In the genomic region with DNA sequence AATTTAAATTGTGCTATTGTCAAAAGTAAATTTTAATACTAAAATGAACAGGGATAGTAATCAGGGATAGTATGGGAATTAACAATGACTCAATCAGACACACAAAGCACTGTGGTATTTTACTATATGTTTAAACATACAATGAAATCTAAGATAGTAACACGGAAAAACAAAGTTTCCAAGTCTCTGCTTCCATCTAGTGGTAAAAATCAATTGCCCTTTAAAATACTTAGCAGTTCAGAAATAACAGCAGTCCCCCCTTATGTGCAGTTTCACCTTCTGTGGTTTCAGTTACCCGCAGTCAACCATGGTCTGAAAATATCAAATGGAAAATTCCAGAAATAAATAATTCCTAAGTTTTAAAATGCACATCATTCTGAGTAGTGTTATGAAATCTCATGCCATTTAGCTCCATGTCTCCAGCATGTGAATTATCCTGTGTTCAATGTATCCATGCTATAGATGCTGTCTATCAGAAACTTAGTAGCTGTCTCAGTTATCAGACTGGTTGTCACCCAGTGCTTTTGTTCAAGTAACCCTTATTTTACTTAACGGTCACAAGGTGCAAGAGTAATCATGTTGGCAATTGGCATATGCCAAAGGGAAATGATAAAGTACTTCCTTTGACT, we compare ENCODE assay signal across 1 cellular context.
TF ChIP-seq lines count a peak whose summit lies in the region.

No MANE protein-coding gene starts in this region.

TF ChIP-seq in GM23338, 12 proteins besides CTCF, POLR2A, EP300 and RAD21 (continued from another document):
- TF ChIP-seq, protein P1, sequence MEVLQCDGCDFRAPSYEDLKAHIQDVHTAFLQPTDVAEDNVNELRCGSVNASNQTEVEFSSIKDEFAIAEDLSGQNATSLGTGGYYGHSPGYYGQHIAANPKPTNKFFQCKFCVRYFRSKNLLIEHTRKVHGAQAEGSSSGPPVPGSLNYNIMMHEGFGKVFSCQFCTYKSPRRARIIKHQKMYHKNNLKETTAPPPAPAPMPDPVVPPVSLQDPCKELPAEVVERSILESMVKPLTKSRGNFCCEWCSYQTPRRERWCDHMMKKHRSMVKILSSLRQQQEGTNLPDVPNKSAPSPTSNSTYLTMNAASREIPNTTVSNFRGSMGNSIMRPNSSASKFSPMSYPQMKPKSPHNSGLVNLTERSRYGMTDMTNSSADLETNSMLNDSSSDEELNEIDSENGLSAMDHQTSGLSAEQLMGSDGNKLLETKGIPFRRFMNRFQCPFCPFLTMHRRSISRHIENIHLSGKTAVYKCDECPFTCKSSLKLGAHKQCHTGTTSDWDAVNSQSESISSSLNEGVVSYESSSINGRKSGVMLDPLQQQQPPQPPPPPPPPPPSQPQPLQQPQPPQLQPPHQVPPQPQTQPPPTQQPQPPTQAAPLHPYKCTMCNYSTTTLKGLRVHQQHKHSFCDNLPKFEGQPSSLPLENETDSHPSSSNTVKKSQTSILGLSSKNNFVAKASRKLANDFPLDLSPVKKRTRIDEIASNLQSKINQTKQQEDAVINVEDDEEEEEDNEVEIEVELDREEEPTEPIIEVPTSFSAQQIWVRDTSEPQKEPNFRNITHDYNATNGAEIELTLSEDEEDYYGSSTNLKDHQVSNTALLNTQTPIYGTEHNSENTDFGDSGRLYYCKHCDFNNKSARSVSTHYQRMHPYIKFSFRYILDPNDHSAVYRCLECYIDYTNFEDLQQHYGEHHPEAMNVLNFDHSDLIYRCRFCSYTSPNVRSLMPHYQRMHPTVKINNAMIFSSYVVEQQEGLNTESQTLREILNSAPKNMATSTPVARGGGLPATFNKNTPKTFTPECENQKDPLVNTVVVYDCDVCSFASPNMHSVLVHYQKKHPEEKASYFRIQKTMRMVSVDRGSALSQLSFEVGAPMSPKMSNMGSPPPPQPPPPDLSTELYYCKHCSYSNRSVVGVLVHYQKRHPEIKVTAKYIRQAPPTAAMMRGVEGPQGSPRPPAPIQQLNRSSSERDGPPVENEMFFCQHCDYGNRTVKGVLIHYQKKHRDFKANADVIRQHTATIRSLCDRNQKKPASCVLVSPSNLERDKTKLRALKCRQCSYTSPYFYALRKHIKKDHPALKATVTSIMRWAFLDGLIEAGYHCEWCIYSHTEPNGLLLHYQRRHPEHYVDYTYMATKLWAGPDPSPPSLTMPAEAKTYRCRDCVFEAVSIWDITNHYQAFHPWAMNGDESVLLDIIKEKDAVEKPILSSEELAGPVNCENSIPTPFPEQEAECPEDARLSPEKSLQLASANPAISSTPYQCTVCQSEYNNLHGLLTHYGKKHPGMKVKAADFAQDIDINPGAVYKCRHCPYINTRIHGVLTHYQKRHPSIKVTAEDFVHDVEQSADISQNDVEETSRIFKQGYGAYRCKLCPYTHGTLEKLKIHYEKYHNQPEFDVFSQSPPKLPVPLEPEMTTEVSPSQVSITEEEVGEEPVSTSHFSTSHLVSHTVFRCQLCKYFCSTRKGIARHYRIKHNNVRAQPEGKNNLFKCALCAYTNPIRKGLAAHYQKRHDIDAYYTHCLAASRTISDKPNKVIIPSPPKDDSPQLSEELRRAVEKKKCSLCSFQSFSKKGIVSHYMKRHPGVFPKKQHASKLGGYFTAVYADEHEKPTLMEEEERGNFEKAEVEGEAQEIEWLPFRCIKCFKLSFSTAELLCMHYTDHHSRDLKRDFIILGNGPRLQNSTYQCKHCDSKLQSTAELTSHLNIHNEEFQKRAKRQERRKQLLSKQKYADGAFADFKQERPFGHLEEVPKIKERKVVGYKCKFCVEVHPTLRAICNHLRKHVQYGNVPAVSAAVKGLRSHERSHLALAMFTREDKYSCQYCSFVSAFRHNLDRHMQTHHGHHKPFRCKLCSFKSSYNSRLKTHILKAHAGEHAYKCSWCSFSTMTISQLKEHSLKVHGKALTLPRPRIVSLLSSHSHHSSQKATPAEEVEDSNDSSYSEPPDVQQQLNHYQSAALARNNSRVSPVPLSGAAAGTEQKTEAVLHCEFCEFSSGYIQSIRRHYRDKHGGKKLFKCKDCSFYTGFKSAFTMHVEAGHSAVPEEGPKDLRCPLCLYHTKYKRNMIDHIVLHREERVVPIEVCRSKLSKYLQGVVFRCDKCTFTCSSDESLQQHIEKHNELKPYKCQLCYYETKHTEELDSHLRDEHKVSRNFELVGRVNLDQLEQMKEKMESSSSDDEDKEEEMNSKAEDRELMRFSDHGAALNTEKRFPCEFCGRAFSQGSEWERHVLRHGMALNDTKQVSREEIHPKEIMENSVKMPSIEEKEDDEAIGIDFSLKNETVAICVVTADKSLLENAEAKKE (CRISPR knock-in tag; IDR thresholded peaks at IDR 0.05): no peak
- TF ChIP-seq ZNF331 (CRISPR knock-in tag; IDR thresholded peaks at IDR 0.05; ENCODE audit: low read depth): no peak
- no peak for TF ChIP-seq NANOG (IDR thresholded peaks at IDR 0.05; ENCODE audit: borderline replicate concordance)
- no peak for TF ChIP-seq ZNF114 (CRISPR knock-in tag; IDR thresholded peaks at IDR 0.05)
- TF ChIP-seq EZH2 (IDR thresholded peaks at IDR 0.05; ENCODE audit: low read depth, unreplicated experiment): no peak
- TF ChIP-seq JUNB (IDR thresholded peaks at IDR 0.05; ENCODE audit: unreplicated experiment): no peak
TF ChIP-seq in GM23338: peak in this region for 0.
